Comparison of ENCODE assay signal across 8 cellular contexts in genomic region chr18:62715829-62716678, GRCh38. TPM values are rescaled to one million over a fixed set of nuclear protein-coding genes. Genes with fewer than 3 reads are reported as not detected.
DNase-seq lines count a peak whose midpoint lies in the region; ATAC-seq and TF ChIP-seq lines count a peak whose summit lies in the region.

No MANE protein-coding gene starts in this region.

- H2AK5ac ChIP-seq in trophoblast cell (ENCODE audit: low read length) = peak overlapping the region; percentile 90

- peak overlapping the region; percentile 76 for H2BK5ac ChIP-seq in trophoblast cell (ENCODE audit: low read depth, low read length, poor library complexity)

- CTCF ChIA-PET in CD4-positive, alpha-beta T cell (lab: Charles Lee) = interaction anchor here (1.8 to 2.8 kb wide), 2 partner anchors 242 to 266 kb away, joined by 10 to 17 read pairs; no protein-coding TSS in a partner anchor

- peak; percentile 37 to 63 (median 46) for DNase-seq in CD4-positive, alpha-beta T cell
- DNase-seq in SJCRH30 (peak; percentile 34 to 46), head of caudate nucleus (peak in 31 of 42 donors; percentile 25 to 65 (median 40)), trophoblast cell (peak; percentile 71 to 73), vagina (ENCODE audit: extremely low spot score in 2 of 2) (peak in 1 of 2 donors; percentile 87)

- H3K14ac ChIP-seq in trophoblast cell (ENCODE audit: low read length) = peak overlapping the region; percentile 78

- H4K91ac ChIP-seq in trophoblast cell (ENCODE audit: low read depth, low read length) = peak overlapping the region; percentile 90

- peak overlapping the region; percentile 89 for H2BK120ac ChIP-seq in trophoblast cell (ENCODE audit: insufficient read depth, low read length, poor library complexity)

- peak overlapping the region; percentile 76 for H3K4me3 Mint-ChIP-seq in CD4-positive, alpha-beta T cell
- H3K4me3 Mint-ChIP-seq in activated naive CD4-positive, alpha-beta T cell treated with anti-CD3 and anti-CD28 coated beads, Interleukin-2, amount 50 U/mL, for 24 hours = peak overlapping the region; percentile 62

- no CpG with 5 or more reads among the region's 123 CpGs for WGBS in trophoblast cell (ENCODE audit: extremely low coverage, insufficient coverage, insufficient read length)

- POLR2A ChIA-PET in CD4-positive, alpha-beta T cell (lab: Charles Lee) = interaction anchor here (0.6 to 3.7 kb wide), 14 partner anchors 8 to 723 kb away, joined by 3 to 27 read pairs (median 6); partner anchors contain the start of genes BCL2, VPS4B and ZCCHC2

- peaks cover 15% of the 10 kb centered on the region for H3K79me1 ChIP-seq in trophoblast cell (ENCODE audit: low read length)

- H4K8ac ChIP-seq in trophoblast cell (ENCODE audit: low read depth, low read length) = peak overlapping the region; percentile 83

- peak overlapping the region; percentile 77 for H3K4me3 ChIP-seq in SJCRH30
- H3K4me3 ChIP-seq in trophoblast cell (ENCODE audit: low read depth, low read length) = peak overlapping the region; percentile 99
- peak overlapping the region; percentile 82 to 92 for H3K4me3 ChIP-seq in vagina

- TF ChIP-seq CTCF in CD4-positive, alpha-beta T cell (IDR thresholded peaks at IDR 0.05) = no peak
- no peak for TF ChIP-seq CTCF in vagina (IDR thresholded peaks at IDR 0.05)

- H3K4me1 ChIP-seq in SJCRH30 (no peaks in the 10 kb centered on the region; the same call in 1 of the 2 replicates), trophoblast cell (ENCODE audit: control insufficient read depth in 1 of 2, insufficient read depth in 2 of 2, low read length in 2 of 2) (peaks cover 2% of the 10 kb centered on the region in 2 experiments), vagina (peaks cover 12% of the 10 kb centered on the region)

- peak overlapping the region; percentile 73 for H3K9ac ChIP-seq in trophoblast cell (ENCODE audit: low read length)

- peak overlapping the region; percentile 98 for H3K27ac Mint-ChIP-seq in CD4-positive, alpha-beta T cell
- no peak overlapping the region for H3K27ac Mint-ChIP-seq in activated naive CD4-positive, alpha-beta T cell treated with anti-CD3 and anti-CD28 coated beads, Interleukin-2, amount 50 U/mL, for 24 hours

- no peaks in the 10 kb centered on the region for H3K9me3 ChIP-seq in CD4-positive, alpha-beta T cell (ENCODE audit: control insufficient read depth, low read length)
- H3K9me3 ChIP-seq in SJCRH30 (replicated peaks) = no peaks in the 10 kb centered on the region
- peaks cover 2% of the 10 kb centered on the region for H3K9me3 ChIP-seq in trophoblast cell (ENCODE audit: insufficient read depth, low read depth, low read length)
- H3K9me3 ChIP-seq in vagina = no peaks in the 10 kb centered on the region

- H3K36me3 Mint-ChIP-seq in CD4-positive, alpha-beta T cell (ENCODE audit: low read depth) = peaks cover 5% of the 10 kb centered on the region
- H3K36me3 Mint-ChIP-seq in activated naive CD4-positive, alpha-beta T cell treated with anti-CD3 and anti-CD28 coated beads, Interleukin-2, amount 50 U/mL, for 24 hours = no peaks in the 10 kb centered on the region

- TF ChIP-seq POLR2A in vagina (IDR thresholded peaks at IDR 0.05) = no peak

- no peak overlapping the region for H3K27ac ChIP-seq in CD4-positive, alpha-beta T cell (ENCODE audit: low read depth, low read length)
- H3K27ac ChIP-seq in SJCRH30 (peak overlapping the region; percentile 36; the same call in 1 of the 2 replicates), trophoblast cell (ENCODE audit: low read depth, low read length) (peak overlapping the region; percentile 97), vagina (peak overlapping the region; percentile 95)

- peak; percentile 28 for ATAC-seq in CD4-positive, alpha-beta T cell (ENCODE audit: poor library complexity)
- ATAC-seq in GM19395 (IDR thresholded peaks at IDR 0.05; ENCODE audit: unreplicated experiment) = peak; percentile 26
- peak; percentile 23 for ATAC-seq in HG03442 (IDR thresholded peaks at IDR 0.05; ENCODE audit: unreplicated experiment)

- peak overlapping the region; percentile 59 for H2AFZ ChIP-seq in trophoblast cell (ENCODE audit: insufficient read depth, low read length, poor library complexity)

- H3K18ac ChIP-seq in trophoblast cell (ENCODE audit: low read length) = peak overlapping the region; percentile 96

- H3K27me3 ChIP-seq in CD4-positive, alpha-beta T cell (ENCODE audit: control insufficient read depth, insufficient read depth, low read length) = no peaks in the 10 kb centered on the region
- H3K27me3 ChIP-seq in SJCRH30 (no peaks in the 10 kb centered on the region), trophoblast cell (ENCODE audit: insufficient read depth, low read length) (no peaks in the 10 kb centered on the region), vagina (no peaks in the 10 kb centered on the region)

- peaks cover 11% of the 10 kb centered on the region for H3K79me2 ChIP-seq in trophoblast cell (ENCODE audit: control insufficient read depth, insufficient read depth, low read length, poor library complexity)

- H4K12ac ChIP-seq in trophoblast cell (ENCODE audit: low read depth, low read length) = peak overlapping the region; percentile 83

- H2BK12ac ChIP-seq in trophoblast cell (ENCODE audit: low read length) = peak overlapping the region; percentile 68

- H3K36me3 ChIP-seq in SJCRH30 = no peaks in the 10 kb centered on the region
- no peaks in the 10 kb centered on the region for H3K36me3 ChIP-seq in trophoblast cell (ENCODE audit: control insufficient read depth in 1 of 2, insufficient read depth in 2 of 2, low read length in 2 of 2)
- H3K36me3 ChIP-seq in vagina = no peaks in the 10 kb centered on the region

- H3K23ac ChIP-seq in trophoblast cell (ENCODE audit: low read length) = no peak overlapping the region

- peaks cover 30% of the 10 kb centered on the region for H3K4me1 Mint-ChIP-seq in CD4-positive, alpha-beta T cell (ENCODE audit: low read depth)
- H3K4me1 Mint-ChIP-seq in activated naive CD4-positive, alpha-beta T cell treated with anti-CD3 and anti-CD28 coated beads, Interleukin-2, amount 50 U/mL, for 24 hours = peaks cover 40% of the 10 kb centered on the region

- peak overlapping the region; percentile 92 for H3K4me2 ChIP-seq in trophoblast cell (ENCODE audit: low read length)

- intact Hi-C loops in CD4-positive, alpha-beta T cell (cut with DNase I, micrococcal nuclease) = loop anchor here (1.0 to 10.0 kb wide), 11 partner anchors 66 to 706 kb away; partner anchors contain the start of genes PIGN (in 2 of the 2), RELCH (in 2 of the 2), ZCCHC2 (in 2 of the 2) and KDSR (in 1 of the 2)
- intact Hi-C loops in head of caudate nucleus (cut with DNase I) = loop anchor here (2.0 to 10.0 kb wide), 4 partner anchors 101 to 269 kb away; partner anchors contain the start of gene ZCCHC2
- intact Hi-C loops in vagina (cut with DNase I) = loop anchor here (2.0 to 10.0 kb wide), 4 partner anchors 131 to 279 kb away; partner anchors contain the start of gene ZCCHC2

- no peaks in the 10 kb centered on the region for H3K9me3 Mint-ChIP-seq in CD4-positive, alpha-beta T cell
- H3K9me3 Mint-ChIP-seq in activated naive CD4-positive, alpha-beta T cell treated with anti-CD3 and anti-CD28 coated beads, Interleukin-2, amount 50 U/mL, for 24 hours = no peaks in the 10 kb centered on the region

- H3K27me3 Mint-ChIP-seq in CD4-positive, alpha-beta T cell = no peaks in the 10 kb centered on the region
- H3K27me3 Mint-ChIP-seq in activated naive CD4-positive, alpha-beta T cell treated with anti-CD3 and anti-CD28 coated beads, Interleukin-2, amount 50 U/mL, for 24 hours = no peaks in the 10 kb centered on the region

- peak overlapping the region; percentile 97 for H3K4ac ChIP-seq in trophoblast cell (ENCODE audit: low read depth, low read length)

RNA-seq across cellular contexts. Expression of gene PHLPP1, which starts 0.7 kb away (rescaled TPM):
- total RNA-seq in CD4-positive, alpha-beta T cell = 1 to 10 TPM; 6.8 to 7.1 TPM
- total RNA-seq in SJCRH30 (2014; rRNA removed; shearing (Covaris generic)) = 8.0 and 10.9 TPM in 2 replicates
- 29.4 and 30.9 TPM in 2 replicates for polyA plus RNA-seq in trophoblast cell (2013)
- 20.6 TPM for total RNA-seq in vagina
